In the genomic region with DNA sequence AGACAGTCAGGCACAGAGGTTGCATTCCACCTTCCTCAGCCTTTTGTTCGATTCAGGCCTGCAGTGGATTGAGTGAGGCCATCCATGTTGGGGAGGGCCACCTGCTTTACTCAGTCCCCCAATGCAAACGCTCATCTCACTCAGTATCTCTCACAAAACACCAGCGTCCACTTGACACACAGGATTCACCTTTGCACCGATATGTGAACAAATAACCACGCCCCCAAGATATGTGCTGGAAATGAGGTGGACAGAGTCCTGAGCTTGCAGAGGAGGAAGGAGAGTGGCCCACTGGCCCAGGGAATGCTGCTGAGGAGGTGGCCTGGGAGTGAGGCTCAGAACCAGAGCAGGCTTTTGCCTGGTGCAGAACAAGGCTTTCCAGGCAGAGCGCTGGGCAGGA, we compare ENCODE assay signal across 1 cellular context.
TF ChIP-seq lines count a peak whose summit lies in the region.

No MANE protein-coding gene starts in this region.

TF ChIP-seq in GM23338, 12 proteins besides CTCF, POLR2A, EP300 and RAD21:
- TF ChIP-seq, protein P1, sequence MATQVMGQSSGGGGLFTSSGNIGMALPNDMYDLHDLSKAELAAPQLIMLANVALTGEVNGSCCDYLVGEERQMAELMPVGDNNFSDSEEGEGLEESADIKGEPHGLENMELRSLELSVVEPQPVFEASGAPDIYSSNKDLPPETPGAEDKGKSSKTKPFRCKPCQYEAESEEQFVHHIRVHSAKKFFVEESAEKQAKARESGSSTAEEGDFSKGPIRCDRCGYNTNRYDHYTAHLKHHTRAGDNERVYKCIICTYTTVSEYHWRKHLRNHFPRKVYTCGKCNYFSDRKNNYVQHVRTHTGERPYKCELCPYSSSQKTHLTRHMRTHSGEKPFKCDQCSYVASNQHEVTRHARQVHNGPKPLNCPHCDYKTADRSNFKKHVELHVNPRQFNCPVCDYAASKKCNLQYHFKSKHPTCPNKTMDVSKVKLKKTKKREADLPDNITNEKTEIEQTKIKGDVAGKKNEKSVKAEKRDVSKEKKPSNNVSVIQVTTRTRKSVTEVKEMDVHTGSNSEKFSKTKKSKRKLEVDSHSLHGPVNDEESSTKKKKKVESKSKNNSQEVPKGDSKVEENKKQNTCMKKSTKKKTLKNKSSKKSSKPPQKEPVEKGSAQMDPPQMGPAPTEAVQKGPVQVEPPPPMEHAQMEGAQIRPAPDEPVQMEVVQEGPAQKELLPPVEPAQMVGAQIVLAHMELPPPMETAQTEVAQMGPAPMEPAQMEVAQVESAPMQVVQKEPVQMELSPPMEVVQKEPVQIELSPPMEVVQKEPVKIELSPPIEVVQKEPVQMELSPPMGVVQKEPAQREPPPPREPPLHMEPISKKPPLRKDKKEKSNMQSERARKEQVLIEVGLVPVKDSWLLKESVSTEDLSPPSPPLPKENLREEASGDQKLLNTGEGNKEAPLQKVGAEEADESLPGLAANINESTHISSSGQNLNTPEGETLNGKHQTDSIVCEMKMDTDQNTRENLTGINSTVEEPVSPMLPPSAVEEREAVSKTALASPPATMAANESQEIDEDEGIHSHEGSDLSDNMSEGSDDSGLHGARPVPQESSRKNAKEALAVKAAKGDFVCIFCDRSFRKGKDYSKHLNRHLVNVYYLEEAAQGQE (IDR thresholded peaks at IDR 0.05; ENCODE audit: unreplicated experiment) = no peak
- no peak for TF ChIP-seq POLR2AphosphoS5 (IDR thresholded peaks at IDR 0.05; ENCODE audit: low read depth)
- TF ChIP-seq, protein P2, sequence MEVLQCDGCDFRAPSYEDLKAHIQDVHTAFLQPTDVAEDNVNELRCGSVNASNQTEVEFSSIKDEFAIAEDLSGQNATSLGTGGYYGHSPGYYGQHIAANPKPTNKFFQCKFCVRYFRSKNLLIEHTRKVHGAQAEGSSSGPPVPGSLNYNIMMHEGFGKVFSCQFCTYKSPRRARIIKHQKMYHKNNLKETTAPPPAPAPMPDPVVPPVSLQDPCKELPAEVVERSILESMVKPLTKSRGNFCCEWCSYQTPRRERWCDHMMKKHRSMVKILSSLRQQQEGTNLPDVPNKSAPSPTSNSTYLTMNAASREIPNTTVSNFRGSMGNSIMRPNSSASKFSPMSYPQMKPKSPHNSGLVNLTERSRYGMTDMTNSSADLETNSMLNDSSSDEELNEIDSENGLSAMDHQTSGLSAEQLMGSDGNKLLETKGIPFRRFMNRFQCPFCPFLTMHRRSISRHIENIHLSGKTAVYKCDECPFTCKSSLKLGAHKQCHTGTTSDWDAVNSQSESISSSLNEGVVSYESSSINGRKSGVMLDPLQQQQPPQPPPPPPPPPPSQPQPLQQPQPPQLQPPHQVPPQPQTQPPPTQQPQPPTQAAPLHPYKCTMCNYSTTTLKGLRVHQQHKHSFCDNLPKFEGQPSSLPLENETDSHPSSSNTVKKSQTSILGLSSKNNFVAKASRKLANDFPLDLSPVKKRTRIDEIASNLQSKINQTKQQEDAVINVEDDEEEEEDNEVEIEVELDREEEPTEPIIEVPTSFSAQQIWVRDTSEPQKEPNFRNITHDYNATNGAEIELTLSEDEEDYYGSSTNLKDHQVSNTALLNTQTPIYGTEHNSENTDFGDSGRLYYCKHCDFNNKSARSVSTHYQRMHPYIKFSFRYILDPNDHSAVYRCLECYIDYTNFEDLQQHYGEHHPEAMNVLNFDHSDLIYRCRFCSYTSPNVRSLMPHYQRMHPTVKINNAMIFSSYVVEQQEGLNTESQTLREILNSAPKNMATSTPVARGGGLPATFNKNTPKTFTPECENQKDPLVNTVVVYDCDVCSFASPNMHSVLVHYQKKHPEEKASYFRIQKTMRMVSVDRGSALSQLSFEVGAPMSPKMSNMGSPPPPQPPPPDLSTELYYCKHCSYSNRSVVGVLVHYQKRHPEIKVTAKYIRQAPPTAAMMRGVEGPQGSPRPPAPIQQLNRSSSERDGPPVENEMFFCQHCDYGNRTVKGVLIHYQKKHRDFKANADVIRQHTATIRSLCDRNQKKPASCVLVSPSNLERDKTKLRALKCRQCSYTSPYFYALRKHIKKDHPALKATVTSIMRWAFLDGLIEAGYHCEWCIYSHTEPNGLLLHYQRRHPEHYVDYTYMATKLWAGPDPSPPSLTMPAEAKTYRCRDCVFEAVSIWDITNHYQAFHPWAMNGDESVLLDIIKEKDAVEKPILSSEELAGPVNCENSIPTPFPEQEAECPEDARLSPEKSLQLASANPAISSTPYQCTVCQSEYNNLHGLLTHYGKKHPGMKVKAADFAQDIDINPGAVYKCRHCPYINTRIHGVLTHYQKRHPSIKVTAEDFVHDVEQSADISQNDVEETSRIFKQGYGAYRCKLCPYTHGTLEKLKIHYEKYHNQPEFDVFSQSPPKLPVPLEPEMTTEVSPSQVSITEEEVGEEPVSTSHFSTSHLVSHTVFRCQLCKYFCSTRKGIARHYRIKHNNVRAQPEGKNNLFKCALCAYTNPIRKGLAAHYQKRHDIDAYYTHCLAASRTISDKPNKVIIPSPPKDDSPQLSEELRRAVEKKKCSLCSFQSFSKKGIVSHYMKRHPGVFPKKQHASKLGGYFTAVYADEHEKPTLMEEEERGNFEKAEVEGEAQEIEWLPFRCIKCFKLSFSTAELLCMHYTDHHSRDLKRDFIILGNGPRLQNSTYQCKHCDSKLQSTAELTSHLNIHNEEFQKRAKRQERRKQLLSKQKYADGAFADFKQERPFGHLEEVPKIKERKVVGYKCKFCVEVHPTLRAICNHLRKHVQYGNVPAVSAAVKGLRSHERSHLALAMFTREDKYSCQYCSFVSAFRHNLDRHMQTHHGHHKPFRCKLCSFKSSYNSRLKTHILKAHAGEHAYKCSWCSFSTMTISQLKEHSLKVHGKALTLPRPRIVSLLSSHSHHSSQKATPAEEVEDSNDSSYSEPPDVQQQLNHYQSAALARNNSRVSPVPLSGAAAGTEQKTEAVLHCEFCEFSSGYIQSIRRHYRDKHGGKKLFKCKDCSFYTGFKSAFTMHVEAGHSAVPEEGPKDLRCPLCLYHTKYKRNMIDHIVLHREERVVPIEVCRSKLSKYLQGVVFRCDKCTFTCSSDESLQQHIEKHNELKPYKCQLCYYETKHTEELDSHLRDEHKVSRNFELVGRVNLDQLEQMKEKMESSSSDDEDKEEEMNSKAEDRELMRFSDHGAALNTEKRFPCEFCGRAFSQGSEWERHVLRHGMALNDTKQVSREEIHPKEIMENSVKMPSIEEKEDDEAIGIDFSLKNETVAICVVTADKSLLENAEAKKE (CRISPR knock-in tag; IDR thresholded peaks at IDR 0.05) = no peak
- no peak for TF ChIP-seq ZNF331 (CRISPR knock-in tag; IDR thresholded peaks at IDR 0.05; ENCODE audit: low read depth)
- TF ChIP-seq EZH2phosphoT487 (IDR thresholded peaks at IDR 0.05; ENCODE audit: unreplicated experiment) = no peak
- TF ChIP-seq NANOG (IDR thresholded peaks at IDR 0.05; ENCODE audit: borderline replicate concordance) = no peak
- TF ChIP-seq STAT1 (IDR thresholded peaks at IDR 0.05; ENCODE audit: unreplicated experiment) = no peak
- TF ChIP-seq CREB1 (CRISPR knock-in tag; IDR thresholded peaks at IDR 0.05; ENCODE audit: low read depth) = no peak
- TF ChIP-seq EZH2 (IDR thresholded peaks at IDR 0.05; ENCODE audit: low read depth, unreplicated experiment) = no peak
- TF ChIP-seq, protein P3, sequence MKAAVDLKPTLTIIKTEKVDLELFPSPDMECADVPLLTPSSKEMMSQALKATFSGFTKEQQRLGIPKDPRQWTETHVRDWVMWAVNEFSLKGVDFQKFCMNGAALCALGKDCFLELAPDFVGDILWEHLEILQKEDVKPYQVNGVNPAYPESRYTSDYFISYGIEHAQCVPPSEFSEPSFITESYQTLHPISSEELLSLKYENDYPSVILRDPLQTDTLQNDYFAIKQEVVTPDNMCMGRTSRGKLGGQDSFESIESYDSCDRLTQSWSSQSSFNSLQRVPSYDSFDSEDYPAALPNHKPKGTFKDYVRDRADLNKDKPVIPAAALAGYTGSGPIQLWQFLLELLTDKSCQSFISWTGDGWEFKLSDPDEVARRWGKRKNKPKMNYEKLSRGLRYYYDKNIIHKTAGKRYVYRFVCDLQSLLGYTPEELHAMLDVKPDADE (IDR thresholded peaks at IDR 0.05) = no peak
- no peak for TF ChIP-seq JUNB (IDR thresholded peaks at IDR 0.05; ENCODE audit: unreplicated experiment)
- no peak for TF ChIP-seq ZNF114 (CRISPR knock-in tag; IDR thresholded peaks at IDR 0.05)
